8 cellular contexts compared by ENCODE assay signal in genomic region chr2:84880395-84880644, GRCh38. TPM values are rescaled to one million over a fixed set of nuclear protein-coding genes. Genes with fewer than 3 reads are reported as not detected.
DNase-seq lines count a peak whose midpoint lies in the region; ATAC-seq and TF ChIP-seq lines count a peak whose summit lies in the region.

No MANE protein-coding gene starts in this region.

- TF ChIP-seq CTCF in heart right ventricle (IDR thresholded peaks at IDR 0.05) (no peak), cardiac fibroblast (IDR thresholded peaks at IDR 0.05; ENCODE audit: low read depth, low read length) (no peak), mucosa of descending colon (IDR thresholded peaks at IDR 0.05) (no peak), foreskin keratinocyte (conservative IDR thresholded peaks at IDR 0.05) (no peak)

- WGBS in heart right ventricle, 2 donors, result 1% methylated on average over 8 of the region's 8 CpGs
- 1% methylated on average over 8 of the region's 8 CpGs for WGBS in urinary bladder

- no peaks in the 10 kb centered on the region for H3K36me3 ChIP-seq in heart right ventricle
- H3K36me3 ChIP-seq in mucosa of descending colon (ENCODE audit: low read depth), result no peaks in the 10 kb centered on the region
- no peaks in the 10 kb centered on the region for H3K36me3 ChIP-seq in urinary bladder (ENCODE audit: insufficient read depth)

- peak overlapping the region in 1 of 10 donors; percentile 71 for H3K27ac ChIP-seq in heart right ventricle
- no peak overlapping the region for H3K27ac ChIP-seq in urinary bladder (ENCODE audit: low read depth)
- H3K27ac ChIP-seq in foreskin keratinocyte, result no peak overlapping the region

- ATAC-seq in heart right ventricle (no peak), left ventricle myocardium superior (no peak), mucosa of descending colon (no peak), foreskin keratinocyte (no peak)

- H3K9me3 ChIP-seq in heart right ventricle (no peaks in the 10 kb centered on the region), mucosa of descending colon (no peaks in the 10 kb centered on the region)

- DNase-seq in heart right ventricle (no peak), left ventricle myocardium superior (no peak), cardiac fibroblast (ENCODE audit: low read depth in 2 of 2) (no peak), mucosa of descending colon (no peak), foreskin keratinocyte (no peak), cerebellar nuclear complex (lab: John Stamatoyannopoulos, UW) (no peak), LoVo (ENCODE audit: low spot score) (no peak)

- H3K27me3 ChIP-seq in heart right ventricle (peaks cover 5 to 55% (median 26%) of the 10 kb centered on the region in 7 donors), foreskin keratinocyte (peaks cover 65% of the 10 kb centered on the region)

- intact Hi-C loops in heart right ventricle (cut with DNase I), result loop anchor here in 7 of 10 donors (5.0 to 10.0 kb wide), 3 partner anchors 47 to 386 kb away; no protein-coding TSS in a partner anchor
- intact Hi-C loops in left ventricle myocardium superior (cut with micrococcal nuclease), result loop anchor here (5.0 kb wide), 1 partner anchor 383 kb away; no protein-coding TSS in a partner anchor
- intact Hi-C loops in mucosa of descending colon (cut with DNase I, micrococcal nuclease), result loop anchor here (5.0 to 10.0 kb wide), 2 partner anchors 383 to 386 kb away; no protein-coding TSS in a partner anchor

- H3K4me3 ChIP-seq in heart right ventricle, result peak overlapping the region; percentile 27 to 69 (median 55)
- peak overlapping the region; percentile 51 to 56 for H3K4me3 ChIP-seq in cardiac fibroblast (replicated peaks in 1 of 2; ENCODE audit: low read depth in 2 of 2, low read length in 2 of 2)
- peak overlapping the region; percentile 58 for H3K4me3 ChIP-seq in mucosa of descending colon
- H3K4me3 ChIP-seq in urinary bladder (ENCODE audit: low read depth, low read length), result peak overlapping the region; percentile 41

- peaks cover 8 to 30% (median 20%) of the 10 kb centered on the region in 9 donors for H3K4me1 ChIP-seq in heart right ventricle
- peaks cover 5% of the 10 kb centered on the region for H3K4me1 ChIP-seq in mucosa of descending colon (ENCODE audit: low read depth)
- H3K4me1 ChIP-seq in urinary bladder (ENCODE audit: insufficient read depth), result no peaks in the 10 kb centered on the region
- H3K4me1 ChIP-seq in foreskin keratinocyte, result peaks cover 4% of the 10 kb centered on the region

RNA-seq across cellular contexts. Expression of gene TRABD2A, which starts 0.6 kb away (rescaled TPM):
- total RNA-seq in heart right ventricle (1 to 10 TPM in 3 of 10 donors, under 1 TPM in 7; 0.34 to 2.0 (median 0.55) TPM), left ventricle myocardium superior (0.62 TPM), mucosa of descending colon (100 to 1,000 TPM in 1 of 3 donors, 10 to 100 TPM in 2; 40.2 to 132 (median 63.2) TPM), urinary bladder (1.3 TPM), foreskin keratinocyte (1.1 and 1.5 TPM in 2 replicates)
- polyA plus RNA-seq in heart right ventricle (1 to 10 TPM in 1 of 2 donors, under 1 TPM in 1; 0.97 to 1.5 TPM), urinary bladder (0.61 TPM), foreskin keratinocyte (0.45 and 1.6 TPM in 2 replicates)

RNA-seq across cellular contexts. Expression of gene TMSB10, which starts 25.1 kb away (rescaled TPM):
- total RNA-seq in heart right ventricle, result 1,000 to 10,000 TPM in 2 of 10 donors, 100 to 1,000 TPM in 8; 217 to 1,060 (median 297) TPM
- polyA plus RNA-seq in heart right ventricle, result 1,000 to 10,000 TPM; 1,049 to 2,308 TPM
- 450 TPM for total RNA-seq in left ventricle myocardium superior
- 1,000 to 10,000 TPM in 2 of 3 donors, 100 to 1,000 TPM in 1; 798 to 2,724 (median 1,605) TPM for total RNA-seq in mucosa of descending colon
- total RNA-seq in urinary bladder, result 2,618 TPM
- polyA plus RNA-seq in urinary bladder, result 1,628 TPM
- 7,809 and 8,573 TPM in 2 replicates for total RNA-seq in foreskin keratinocyte
- polyA plus RNA-seq in foreskin keratinocyte, result 12,196 and 12,994 TPM in 2 replicates

Comparison
In these comparisons a context has a peak if more than half of its experiments do, and no peak if none do; other contexts are left out.
1. RNA of gene TRABD2A, which starts 0.6 kb away (total RNA-seq): 40.2 to 132 TPM in mucosa of descending colon; 1.1 to 1.5 TPM in foreskin keratinocyte, 1.3 TPM in urinary bladder (single experiment), 0.62 TPM in left ventricle myocardium superior (single experiment) and 0.34 to 2.0 TPM in heart right ventricle; every median in the first group is over 10 times any median in the second.
2. Peak in every context shown above with its lines, with median percentiles within 50 percentile points of each other: H3K4me3 ChIP-seq.